Comparison of ENCODE assay signal across 8 cellular contexts in genomic region chr11:103055174-103055890, GRCh38. TPM values are rescaled to one million over a fixed set of nuclear protein-coding genes. Genes with fewer than 3 reads are reported as not detected.
DNase-seq lines count a peak whose midpoint lies in the region; ATAC-seq and TF ChIP-seq lines count a peak whose summit lies in the region.

No MANE protein-coding gene starts in this region.

- H3K4me3 ChIP-seq in ACC112 (ENCODE audit: low read depth, low read length) (no peak overlapping the region), lung (no peak overlapping the region)

- POLR2A ChIA-PET in MCF 10A (lab: Yijun Ruan, JAX), result no interaction called here

- H3K9me3 Mint-ChIP-seq in MCF 10A (ENCODE audit: unreplicated experiment), result no peaks in the 10 kb centered on the region
- H3K9me3 Mint-ChIP-seq in T-helper 2 cell treated with Interferon-gamma antibody and Interleukin-4, amounts not matched to agents 5 μg/mL and 100 μg/mL, for 36 hours, result no peaks in the 10 kb centered on the region

- intact Hi-C loops in MCF 10A (cut with micrococcal nuclease), result loop anchor here (1.0 to 2.0 kb wide), 4 partner anchors 114 to 322 kb away; no protein-coding TSS in a partner anchor

- H3K4me3 Mint-ChIP-seq in MCF 10A (ENCODE audit: unreplicated experiment), result no peak overlapping the region
- H3K4me3 Mint-ChIP-seq in T-helper 2 cell treated with Interferon-gamma antibody and Interleukin-4, amounts not matched to agents 5 μg/mL and 100 μg/mL, for 36 hours, result no peak overlapping the region

- TF ChIP-seq CTCF in MCF 10A (IDR thresholded peaks at IDR 0.05; ENCODE audit: unreplicated experiment) (peak; percentile 36), lung (IDR thresholded peaks at IDR 0.05; ENCODE audit: control extremely low read depth, extremely low read depth) (peak; percentile 47)

- H3K27ac ChIP-seq in ACC112 (ENCODE audit: low read depth, low read length) (peak overlapping the region; percentile 18; the same call in 1 of the 2 replicates), lung (ENCODE audit: low read depth in 1 of 2, low read length in 1 of 2) (no peak overlapping the region)

- H3K4me1 ChIP-seq in ACC112 (ENCODE audit: control insufficient read depth, insufficient read depth, low read length, unreplicated experiment) (peaks cover 8% of the 10 kb centered on the region), lung (ENCODE audit: control insufficient read depth in 2 of 2, insufficient read depth in 2 of 2, low read length in 2 of 2) (no peaks in the 10 kb centered on the region)

- H3K27ac Mint-ChIP-seq in MCF 10A (ENCODE audit: low read depth, unreplicated experiment), result no peak overlapping the region
- H3K27ac Mint-ChIP-seq in T-helper 2 cell treated with Interferon-gamma antibody and Interleukin-4, amounts not matched to agents 5 μg/mL and 100 μg/mL, for 36 hours, result no peak overlapping the region

- peaks cover 2% of the 10 kb centered on the region; the same call in 1 of the 2 replicates for H3K36me3 ChIP-seq in ACC112 (ENCODE audit: insufficient read depth, low read length)
- H3K36me3 ChIP-seq in lung (ENCODE audit: control insufficient read depth in 2 of 2, insufficient read depth in 2 of 2, low read length in 2 of 2), result peaks cover 1 to 3% of the 10 kb centered on the region in 2 donors

- DNase-seq in GM03348 (ENCODE audit: low spot score), result peak; percentile 51
- peak; percentile 54 for DNase-seq in NCI-H2227 treated with DMSO at 0.1 percent for 48 hours (lab: John Stamatoyannopoulos, UW)
- peak; percentile 42 for DNase-seq in MCF 10A (ENCODE audit: unreplicated experiment)
- DNase-seq in lung (ENCODE audit: low spot score), result no peak
- DNase-seq in activated CD8-positive, alpha-beta memory T cell treated with anti-CD3 and anti-CD28 coated beads for 24 hours, result no peak
- no peak for DNase-seq in T-helper 2 cell treated with Interferon-gamma antibody and Interleukin-4, amounts not matched to agents 5 μg/mL and 100 μg/mL, for 36 hours (ENCODE audit: low spot score)

- CTCF ChIA-PET in MCF 10A (lab: Yijun Ruan, JAX), result interaction anchor here (0.6 to 1.2 kb wide), 10 partner anchors 11 to 372 kb away, joined by 3 to 9 read pairs (median 3); no protein-coding TSS in a partner anchor

- WGBS in lung, 2 donors, result 48 to 64% methylated on average over 3 of the region's 3 CpGs

- peaks cover 29% of the 10 kb centered on the region for H3K36me3 Mint-ChIP-seq in MCF 10A (ENCODE audit: insufficient read depth, unreplicated experiment)
- H3K36me3 Mint-ChIP-seq in T-helper 2 cell treated with Interferon-gamma antibody and Interleukin-4, amounts not matched to agents 5 μg/mL and 100 μg/mL, for 36 hours (ENCODE audit: low read depth), result peaks cover 7% of the 10 kb centered on the region

- no peaks in the 10 kb centered on the region for H3K4me1 Mint-ChIP-seq in MCF 10A (ENCODE audit: insufficient read depth, unreplicated experiment)
- H3K4me1 Mint-ChIP-seq in T-helper 2 cell treated with Interferon-gamma antibody and Interleukin-4, amounts not matched to agents 5 μg/mL and 100 μg/mL, for 36 hours (ENCODE audit: low read depth), result no peaks in the 10 kb centered on the region

- no peaks in the 10 kb centered on the region for H3K79me2 ChIP-seq in ACC112 (ENCODE audit: control insufficient read depth, insufficient read depth, low read length, unreplicated experiment)

- ATAC-seq in HG02588 (IDR thresholded peaks at IDR 0.05; ENCODE audit: unreplicated experiment) (peak; percentile 45), lung (ENCODE audit: insufficient read depth, low FRiP score) (no peak)

- H3K9me3 ChIP-seq in lung (ENCODE audit: control insufficient read depth in 2 of 2, insufficient read depth in 1 of 2, low read length in 1 of 2), result no peaks in the 10 kb centered on the region

- no peak overlapping the region for H2AFZ ChIP-seq in ACC112 (ENCODE audit: low read length, unreplicated experiment)

- H3K27me3 ChIP-seq in ACC112 (ENCODE audit: insufficient read depth, low read length) (no peaks in the 10 kb centered on the region), lung (ENCODE audit: control insufficient read depth, insufficient read depth) (no peaks in the 10 kb centered on the region)

- BruUV-seq in MCF 10A (replicated peaks; lab: Mats Ljungman, UMichigan), result no TSS peak

- H3K27me3 Mint-ChIP-seq in MCF 10A (ENCODE audit: insufficient read depth, unreplicated experiment), result no peaks in the 10 kb centered on the region
- no peaks in the 10 kb centered on the region for H3K27me3 Mint-ChIP-seq in T-helper 2 cell treated with Interferon-gamma antibody and Interleukin-4, amounts not matched to agents 5 μg/mL and 100 μg/mL, for 36 hours (ENCODE audit: low read depth)

RNA-seq across cellular contexts. Expression of gene DCUN1D5, which starts 36.6 kb away (rescaled TPM):
- total RNA-seq in MCF 10A (2022) (53.8 and 87.4 TPM in 2 replicates), lung (10 to 100 TPM; 24.6 to 24.8 TPM)
- polyA plus RNA-seq in lung, result 10 to 100 TPM; 12.4 to 28.8 TPM

RNA-seq across cellular contexts. Expression of gene DYNC2H1, which starts 53.9 kb away (rescaled TPM):
- total RNA-seq in MCF 10A (2022) (23.0 and 23.5 TPM in 2 replicates), lung (100 to 1,000 TPM in 1 of 2 donors, 10 to 100 TPM in 1; 27.7 to 102 TPM)
- 10 to 100 TPM in 1 of 2 donors, 1 to 10 TPM in 1; 6.4 to 19.7 TPM for polyA plus RNA-seq in lung

Comparison
In these comparisons a context has a peak if more than half of its experiments do, and no peak if none do; other contexts are left out.
1. DNase-seq: peak in GM03348 (single experiment), NCI-H2227 treated with DMSO at 0.1 percent for 48 hours (single experiment) and MCF 10A (single experiment); none in lung (single experiment), activated CD8-positive, alpha-beta memory T cell treated with anti-CD3 and anti-CD28 coated beads for 24 hours (single experiment) and T-helper 2 cell treated with Interferon-gamma antibody and Interleukin-4, amounts not matched to agents 5 μg/mL and 100 μg/mL, for 36 hours (single experiment).